16 cellular contexts compared by ENCODE assay signal in the genomic region with DNA sequence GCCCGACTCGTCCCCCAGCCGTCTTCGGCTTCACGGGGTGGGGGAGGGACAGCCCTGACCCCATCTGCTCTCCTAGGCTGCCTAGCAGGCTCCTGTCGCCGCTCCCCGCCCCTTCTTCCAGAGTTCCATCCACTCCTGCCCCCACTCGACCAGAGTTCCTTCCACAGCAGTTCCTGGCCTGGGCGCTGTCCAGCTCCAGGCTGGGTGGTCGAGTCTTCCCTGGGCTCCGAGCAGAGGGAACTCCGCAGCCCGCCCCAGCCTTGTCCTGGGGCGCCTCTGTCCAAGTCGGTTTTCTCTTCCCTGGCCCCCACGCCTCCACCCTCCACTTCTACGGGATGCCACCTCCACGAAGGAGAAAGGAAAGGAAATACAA. TPM values are rescaled to one million over a fixed set of nuclear protein-coding genes. Genes with fewer than 3 reads are reported as not detected.
DNase-seq lines count a peak whose midpoint lies in the region; ATAC-seq and TF ChIP-seq lines count a peak whose summit lies in the region.
"Had no signal": no experiment of that assay in that cellular context is flagged by ENCODE, and none has a peak within 500 bp of the region (broad histone marks: within the 10 kb centered on the region; RNA-seq: fewer than 3 reads in every experiment).

No MANE protein-coding gene starts in this region.

- DNase-seq in cardiac muscle cell (ENCODE audit: low read depth in 1 of 2, low spot score in 1 of 2): peak; percentile 10 to 73
- no peak for DNase-seq in cardiac septum (ENCODE audit: low spot score)
- no peak for DNase-seq in chondrocyte (ENCODE audit: low spot score)
- DNase-seq in left lung: peak in 1 of 2 donors; percentile 61
- no peak for DNase-seq in type B pancreatic cell (ENCODE audit: extremely low spot score, unreplicated experiment)
- no peak for DNase-seq in T-helper 2 cell treated with Interferon-gamma antibody and Interleukin-4, amounts not matched to agents 5 μg/mL and 100 μg/mL, for 36 hours (ENCODE audit: low spot score)
- DNase-seq: activated CD4-positive, alpha-beta T cell treated with anti-CD3 and anti-CD28 coated beads, Interleukin-2, amount 10 ng/mL, durations not matched to agents 24 days and 14 days; activated T-cell treated with anti-CD3 and anti-CD28 coated beads, Interleukin-2, amount 50 U/mL, for 4 hours; NCI-H1092; NCI-H2227 treated with DMSO at 0.1 percent for 48 hours had no signal

- intact Hi-C loops in cardiac septum (cut with DNase I): no loop called here
- intact Hi-C loops in left lung (cut with DNase I): no loop called here

- peak; percentile 29 for ATAC-seq in left lung
- no peak for ATAC-seq in GM19328 (IDR thresholded peaks at IDR 0.05; ENCODE audit: unreplicated experiment)
- ATAC-seq in HG02885 (IDR thresholded peaks at IDR 0.05; ENCODE audit: poor library complexity, unreplicated experiment): no peak

- H3K27ac Mint-ChIP-seq in chondrocyte (ENCODE audit: unreplicated experiment) (no peak overlapping the region), type B pancreatic cell (no peak overlapping the region)
- no peak overlapping the region for H3K27ac Mint-ChIP-seq in T-helper 2 cell treated with Interferon-gamma antibody and Interleukin-4, amounts not matched to agents 5 μg/mL and 100 μg/mL, for 36 hours
- H3K27ac Mint-ChIP-seq: activated CD4-positive, alpha-beta T cell treated with anti-CD3 and anti-CD28 coated beads, Interleukin-2, amount 10 ng/mL, durations not matched to agents 24 days and 14 days had no signal

- H3K4me3 Mint-ChIP-seq in chondrocyte (ENCODE audit: unreplicated experiment) (peak overlapping the region; percentile 59), type B pancreatic cell (peak overlapping the region; percentile 68)
- no peak overlapping the region for H3K4me3 Mint-ChIP-seq in T-helper 2 cell treated with Interferon-gamma antibody and Interleukin-4, amounts not matched to agents 5 μg/mL and 100 μg/mL, for 36 hours
- H3K4me3 Mint-ChIP-seq: activated T-cell treated with anti-CD3 and anti-CD28 coated beads, Interleukin-2, amount 50 U/mL, for 4 hours; T-helper 1 cell treated with Interleukin-12 subunit alpha and Interleukin-12 subunit beta and Interleukin-4 antibody, amounts not matched to agents 30 μg/mL and 1 μg/mL, for 36 hours had no signal

- TF ChIP-seq CTCF in cardiac muscle cell (IDR thresholded peaks at IDR 0.05; ENCODE audit: low read depth, low read length) (no peak), chondrocyte (IDR thresholded peaks at IDR 0.05) (no peak), left lung (IDR thresholded peaks at IDR 0.05) (no peak), type B pancreatic cell (conservative IDR thresholded peaks at IDR 0.05) (no peak)

- H3K27me3 Mint-ChIP-seq in chondrocyte (ENCODE audit: low read depth): peaks cover 51% of the 10 kb centered on the region
- peaks cover 82% of the 10 kb centered on the region for H3K27me3 Mint-ChIP-seq in type B pancreatic cell
- H3K27me3 Mint-ChIP-seq in T-helper 2 cell treated with Interferon-gamma antibody and Interleukin-4, amounts not matched to agents 5 μg/mL and 100 μg/mL, for 36 hours (ENCODE audit: low read depth): peaks cover 61% of the 10 kb centered on the region

- H3K36me3 Mint-ChIP-seq in chondrocyte (ENCODE audit: low read depth) (peaks cover 1% of the 10 kb centered on the region), type B pancreatic cell (no peaks in the 10 kb centered on the region)
- no peaks in the 10 kb centered on the region for H3K36me3 Mint-ChIP-seq in T-helper 2 cell treated with Interferon-gamma antibody and Interleukin-4, amounts not matched to agents 5 μg/mL and 100 μg/mL, for 36 hours (ENCODE audit: low read depth)

- H3K36me3 ChIP-seq in cardiac muscle cell (no peaks in the 10 kb centered on the region), left lung (no peaks in the 10 kb centered on the region)

- no peaks in the 10 kb centered on the region for H3K9me3 ChIP-seq in cardiac muscle cell (ENCODE audit: low read depth)
- no peaks in the 10 kb centered on the region for H3K9me3 ChIP-seq in left lung

- H3K4me1 ChIP-seq in cardiac muscle cell (ENCODE audit: low read depth): no peaks in the 10 kb centered on the region
- peaks cover 9 to 10% of the 10 kb centered on the region in 2 donors for H3K4me1 ChIP-seq in left lung

- H3K27me3 ChIP-seq in cardiac muscle cell (peaks cover 29% of the 10 kb centered on the region), left lung (peaks cover 31 to 71% of the 10 kb centered on the region in 2 donors)

- H3K4me1 Mint-ChIP-seq in chondrocyte (ENCODE audit: low read depth) (peaks cover 8% of the 10 kb centered on the region), type B pancreatic cell (ENCODE audit: unreplicated experiment) (peaks cover 6% of the 10 kb centered on the region)
- peaks cover 5% of the 10 kb centered on the region for H3K4me1 Mint-ChIP-seq in T-helper 2 cell treated with Interferon-gamma antibody and Interleukin-4, amounts not matched to agents 5 μg/mL and 100 μg/mL, for 36 hours (ENCODE audit: low read depth)

- H3K9me3 Mint-ChIP-seq in chondrocyte (ENCODE audit: low read depth): no peaks in the 10 kb centered on the region
- H3K9me3 Mint-ChIP-seq in type B pancreatic cell: no peaks in the 10 kb centered on the region
- no peaks in the 10 kb centered on the region for H3K9me3 Mint-ChIP-seq in T-helper 2 cell treated with Interferon-gamma antibody and Interleukin-4, amounts not matched to agents 5 μg/mL and 100 μg/mL, for 36 hours
- H3K9me3 Mint-ChIP-seq: activated CD4-positive, alpha-beta T cell treated with anti-CD3 and anti-CD28 coated beads, Interleukin-2, amount 10 ng/mL, durations not matched to agents 24 days and 14 days; activated T-cell treated with anti-CD3 and anti-CD28 coated beads, Interleukin-2, amount 50 U/mL, for 4 hours; T-helper 1 cell treated with Interleukin-12 subunit alpha and Interleukin-12 subunit beta and Interleukin-4 antibody, amounts not matched to agents 30 μg/mL and 1 μg/mL, for 36 hours had no signal

- no peak overlapping the region for H3K27ac ChIP-seq in cardiac muscle cell
- H3K27ac ChIP-seq in left lung: no peak overlapping the region

- H3K4me3 ChIP-seq in cardiac muscle cell (peak overlapping the region; percentile 24), left lung (no peak overlapping the region)

RNA-seq across cellular contexts. Expression of gene PYY, which starts 1.4 kb away (rescaled TPM):
- total RNA-seq in cardiac muscle cell: not detected in 2 replicates
- 0.77 TPM in 1 of 2 replicates, not detected in the other for polyA plus RNA-seq in cardiac muscle cell
- not detected for total RNA-seq in cardiac septum
- total RNA-seq in chondrocyte: not detected in 3 replicates
- not detected for total RNA-seq in left lung
- total RNA-seq in type B pancreatic cell (ENCODE audit: low replicate concordance): 2.3 and 3.5 TPM in 2 replicates
- total RNA-seq: activated CD4-positive, alpha-beta T cell treated with anti-CD3 and anti-CD28 coated beads, Interleukin-2, amount 10 ng/mL, durations not matched to agents 24 days and 14 days; activated T-cell treated with anti-CD3 and anti-CD28 coated beads, Interleukin-2, amount 50 U/mL, for 4 hours; frontal cortex; lower leg skin; subcutaneous adipose tissue had no signal

RNA-seq across cellular contexts. Expression of gene PPY, which starts 10.1 kb away (rescaled TPM):
- total RNA-seq in cardiac muscle cell (not detected in 2 replicates), cardiac septum (not detected), chondrocyte (not detected in 3 replicates), left lung (not detected), type B pancreatic cell (ENCODE audit: low replicate concordance) (29.8 and 65.9 TPM in 2 replicates)
- not detected in 2 replicates for polyA plus RNA-seq in cardiac muscle cell
- total RNA-seq: activated CD4-positive, alpha-beta T cell treated with anti-CD3 and anti-CD28 coated beads, Interleukin-2, amount 10 ng/mL, durations not matched to agents 24 days and 14 days; activated T-cell treated with anti-CD3 and anti-CD28 coated beads, Interleukin-2, amount 50 U/mL, for 4 hours; frontal cortex; lower leg skin; subcutaneous adipose tissue had no signal

RNA-seq across cellular contexts. Expression of gene MPP2, which starts 45.0 kb away (rescaled TPM):
- total RNA-seq in cardiac muscle cell: 25.0 and 25.4 TPM in 2 replicates
- 17.2 and 23.4 TPM in 2 replicates for polyA plus RNA-seq in cardiac muscle cell
- total RNA-seq in cardiac septum: 13.8 TPM
- 7.0 to 7.8 TPM (median 7.5 TPM) in 3 replicates for total RNA-seq in chondrocyte
- 1 to 10 TPM; 1.5 to 1.7 TPM for total RNA-seq in left lung
- 5.2 and 18.5 TPM in 2 replicates for total RNA-seq in type B pancreatic cell (ENCODE audit: low replicate concordance)

RNA-seq across cellular contexts. Expression of gene NAGS, which starts 52.1 kb away (rescaled TPM):
- total RNA-seq in cardiac muscle cell (4.2 and 6.1 TPM in 2 replicates), cardiac septum (0.51 TPM), chondrocyte (0.40 to 0.51 TPM (median 0.41 TPM) in 3 replicates), left lung (1 to 10 TPM; 5.2 to 7.0 TPM), type B pancreatic cell (ENCODE audit: low replicate concordance) (1.9 and 2.1 TPM in 2 replicates)
- 5.1 and 8.5 TPM in 2 replicates for polyA plus RNA-seq in cardiac muscle cell

Comparison
In these comparisons a context has a peak if more than half of its experiments do, and no peak if none do; other contexts are left out.
1. DNase-seq: peak in cardiac muscle cell (2 of 2); none in cardiac septum (single experiment), chondrocyte (single experiment), type B pancreatic cell (single experiment) and T-helper 2 cell treated with Interferon-gamma antibody and Interleukin-4, amounts not matched to agents 5 μg/mL and 100 μg/mL, for 36 hours (single experiment).
2. RNA of gene PPY, which starts 10.1 kb away (total RNA-seq): 29.8 to 65.9 TPM in type B pancreatic cell; not detected in cardiac muscle cell, not detected in cardiac septum (single experiment), not detected in chondrocyte and not detected in left lung; every median in the first group is over 10 times any median in the second.